In genomic region chr9:105205787-105206511, GRCh38 we compare ENCODE assay signal across 9 cellular contexts. TPM values are rescaled to one million over a fixed set of nuclear protein-coding genes. Genes with fewer than 3 reads are reported as not detected.
DNase-seq lines count a peak whose midpoint lies in the region; ATAC-seq, FAIRE-seq and TF ChIP-seq lines count a peak whose summit lies in the region.
"Had no signal": no experiment of that assay in that cellular context is flagged by ENCODE, and none has a peak within 500 bp of the region (broad histone marks: within the 10 kb centered on the region; RNA-seq: fewer than 3 reads in every experiment).

No MANE protein-coding gene starts in this region.

- no peaks in the 10 kb centered on the region for H3K4me1 ChIP-seq in HEK293 (ENCODE audit: control insufficient read depth, insufficient read depth, low read length)
- H3K4me1 ChIP-seq in spleen: peaks cover 0 to 10% (median 0%) of the 10 kb centered on the region in 6 donors

- TF ChIP-seq POLR2A in spleen (IDR thresholded peaks at IDR 0.05): no peak

- POLR2A ChIA-PET in HEK293 (lab: Yijun Ruan, JAX): interaction anchor here (0.7 kb wide), 1 partner anchor 386 kb away, joined by 4 read pairs; no protein-coding TSS in a partner anchor

- DNase-seq in bronchial epithelial cell (ENCODE audit: low read depth) (peak; percentile 25), left lobe of liver (ENCODE audit: low spot score) (peak; percentile 84), spleen (no peak), CD1c-positive myeloid dendritic cell (ENCODE audit: extremely low spot score) (no peak), DMS114 treated with DMSO at 0.1 percent for 48 hours (lab: John Stamatoyannopoulos, UW; ENCODE audit: unreplicated experiment) (no peak), NAMALWA (ENCODE audit: low spot score) (no peak)
- DNase-seq: MM.1S had no signal

- H3K9me3 ChIP-seq in HEK293 (ENCODE audit: control insufficient read depth, insufficient read depth, low read depth, low read length) (no peaks in the 10 kb centered on the region), spleen (no peaks in the 10 kb centered on the region)

- ATAC-seq in left lobe of liver: peak; percentile 94
- no peak for ATAC-seq in HG03139 (IDR thresholded peaks at IDR 0.05; ENCODE audit: unreplicated experiment)

- FAIRE-seq in bronchial epithelial cell (lab: Jason Lieb, UNC): no peak

- intact Hi-C loops in spleen (cut with DNase I; ENCODE audit: low total_unique reads): no loop called here

- H3K36me3 ChIP-seq in HEK293 (ENCODE audit: control insufficient read depth in 2 of 2, insufficient read depth in 1 of 2, low read length in 2 of 2) (no peaks in the 10 kb centered on the region), bronchial epithelial cell (ENCODE audit: control insufficient read depth, insufficient read depth, low read length) (no peaks in the 10 kb centered on the region), spleen (no peaks in the 10 kb centered on the region)

- WGBS in spleen, 5 donors: 81 to 93% (median 85%) methylated on average over 2 of the region's 2 CpGs

- no peak overlapping the region for H3K27ac ChIP-seq in HEK293 (ENCODE audit: extremely low read depth, low read depth, low read length)
- peak overlapping the region in 5 of 8 donors; percentile 10 to 51 (median 17) for H3K27ac ChIP-seq in spleen

- TF ChIP-seq CTCF in HEK293 (tag by site-specific recombination; IDR thresholded peaks at IDR 0.05) (no peak), bronchial epithelial cell (IDR thresholded peaks at IDR 0.05; ENCODE audit: insufficient read depth, low read length, severe bottlenecking) (no peak), spleen (IDR thresholded peaks at IDR 0.05 in 8 of 11, conservative IDR thresholded peaks at IDR 0.05 in 3 of 11) (no peak)

- CTCF ChIA-PET in HEK293 (lab: Yijun Ruan, JAX): no interaction called here

- H3K4me3 ChIP-seq in HEK293 (ENCODE audit: low read depth, low read length): no peak overlapping the region
- no peak overlapping the region for H3K4me3 ChIP-seq in bronchial epithelial cell (ENCODE audit: low read depth, low read length)
- no peak overlapping the region for H3K4me3 ChIP-seq in spleen

- H3K27me3 ChIP-seq in bronchial epithelial cell (ENCODE audit: control insufficient read depth, insufficient read depth, low read length): no peaks in the 10 kb centered on the region
- no peaks in the 10 kb centered on the region for H3K27me3 ChIP-seq in spleen (replicated peaks in 1 of 7)

TF ChIP-seq in HEK293, 187 proteins besides CTCF, POLR2A, EP300 and RAD21:
- TF ChIP-seq, protein P1, sequence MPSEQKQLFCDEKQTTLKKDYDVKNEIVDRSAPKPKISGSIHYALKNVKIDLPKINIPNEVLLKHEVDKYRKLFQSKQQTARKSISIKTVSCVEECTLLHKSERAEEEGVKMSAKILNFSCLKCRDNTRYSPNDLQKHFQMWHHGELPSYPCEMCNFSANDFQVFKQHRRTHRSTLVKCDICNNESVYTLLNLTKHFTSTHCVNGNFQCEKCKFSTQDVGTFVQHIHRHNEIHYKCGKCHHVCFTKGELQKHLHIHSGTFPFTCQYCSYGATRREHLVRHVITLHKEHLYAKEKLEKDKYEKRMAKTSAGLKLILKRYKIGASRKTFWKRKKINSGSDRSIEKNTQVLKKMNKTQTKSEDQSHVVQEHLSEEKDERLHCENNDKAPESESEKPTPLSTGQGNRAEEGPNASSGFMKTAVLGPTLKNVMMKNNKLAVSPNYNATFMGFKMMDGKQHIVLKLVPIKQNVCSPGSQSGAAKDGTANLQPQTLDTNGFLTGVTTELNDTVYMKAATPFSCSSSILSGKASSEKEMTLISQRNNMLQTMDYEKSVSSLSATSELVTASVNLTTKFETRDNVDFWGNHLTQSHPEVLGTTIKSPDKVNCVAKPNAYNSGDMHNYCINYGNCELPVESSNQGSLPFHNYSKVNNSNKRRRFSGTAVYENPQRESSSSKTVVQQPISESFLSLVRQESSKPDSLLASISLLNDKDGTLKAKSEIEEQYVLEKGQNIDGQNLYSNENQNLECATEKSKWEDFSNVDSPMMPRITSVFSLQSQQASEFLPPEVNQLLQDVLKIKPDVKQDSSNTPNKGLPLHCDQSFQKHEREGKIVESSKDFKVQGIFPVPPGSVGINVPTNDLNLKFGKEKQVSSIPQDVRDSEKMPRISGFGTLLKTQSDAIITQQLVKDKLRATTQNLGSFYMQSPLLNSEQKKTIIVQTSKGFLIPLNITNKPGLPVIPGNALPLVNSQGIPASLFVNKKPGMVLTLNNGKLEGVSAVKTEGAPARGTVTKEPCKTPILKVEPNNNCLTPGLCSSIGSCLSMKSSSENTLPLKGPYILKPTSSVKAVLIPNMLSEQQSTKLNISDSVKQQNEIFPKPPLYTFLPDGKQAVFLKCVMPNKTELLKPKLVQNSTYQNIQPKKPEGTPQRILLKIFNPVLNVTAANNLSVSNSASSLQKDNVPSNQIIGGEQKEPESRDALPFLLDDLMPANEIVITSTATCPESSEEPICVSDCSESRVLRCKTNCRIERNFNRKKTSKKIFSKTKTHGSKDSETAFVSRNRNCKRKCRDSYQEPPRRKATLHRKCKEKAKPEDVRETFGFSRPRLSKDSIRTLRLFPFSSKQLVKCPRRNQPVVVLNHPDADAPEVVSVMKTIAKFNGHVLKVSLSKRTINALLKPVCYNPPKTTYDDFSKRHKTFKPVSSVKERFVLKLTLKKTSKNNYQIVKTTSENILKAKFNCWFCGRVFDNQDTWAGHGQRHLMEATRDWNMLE (tag by site-specific recombination; conservative IDR thresholded peaks at IDR 0.05; ENCODE audit: low read depth): no peak
- TF ChIP-seq SCRT2 (tag by site-specific recombination; IDR thresholded peaks at IDR 0.05): 0 out of 2 replicates have a peak, but pooled peaks have one; percentile 29

RNA-seq across cellular contexts. Expression of gene SLC44A1, which starts 38.5 kb away (rescaled TPM):
- total RNA-seq in bronchial epithelial cell (39.4 and 51.3 TPM in 2 replicates), left lobe of liver (54.1 TPM), spleen (10 to 100 TPM; 17.9 to 27.5 (median 24.0) TPM)
- 1 to 10 TPM; 3.1 to 4.4 (median 4.3) TPM for polyA plus RNA-seq in spleen

Comparison
In these comparisons a context has a peak if more than half of its experiments do, and no peak if none do; other contexts are left out.
1. DNase-seq: peak in bronchial epithelial cell (single experiment) and left lobe of liver (single experiment); none in spleen (single experiment), CD1c-positive myeloid dendritic cell (single experiment), DMS114 treated with DMSO at 0.1 percent for 48 hours (single experiment) and NAMALWA (single experiment).